Comparison of ENCODE assay signal across 16 cellular contexts in genomic region chr21:15870819-15871218, GRCh38.
A peak's percentile ranks its signal among the peaks of the same experiment; 100 is the strongest.
DNase-seq lines count a peak whose midpoint lies in the region; ATAC-seq and TF ChIP-seq lines count a peak whose summit lies in the region.
"Had no signal": no experiment of that assay in that cellular context is flagged by ENCODE, and none has a peak within 500 bp of the region (broad histone marks: within the 10 kb centered on the region; RNA-seq: fewer than 3 reads in every experiment).

No MANE protein-coding gene starts in this region.

- no peak overlapping the region for H3K9ac ChIP-seq in mammary epithelial cell (ENCODE audit: insufficient read depth, low read length)

- no peak overlapping the region for H3K27ac ChIP-seq in mammary epithelial cell (ENCODE audit: insufficient read depth, low read depth, low read length)
- H3K27ac ChIP-seq: RWPE1, sigmoid colon, suprapubic skin had no signal

- no peak overlapping the region for H2AFZ ChIP-seq in mammary epithelial cell (ENCODE audit: low read depth, low read length)

- no peaks in the 10 kb centered on the region for H3K27me3 ChIP-seq in mammary epithelial cell (ENCODE audit: insufficient read depth, low read length)
- H3K27me3 ChIP-seq: sigmoid colon, suprapubic skin had no signal

- TF ChIP-seq CTCF in activated CD8-positive, alpha-beta T cell treated with anti-CD3 and anti-CD28 coated beads for 36 hours (IDR thresholded peaks at IDR 0.05), result no peak
- no peak for TF ChIP-seq CTCF in mammary epithelial cell (conservative IDR thresholded peaks at IDR 0.05 in 1 of 2, IDR thresholded peaks at IDR 0.05 in 1 of 2; ENCODE audit: extremely low read depth in 1 of 2, insufficient read depth in 1 of 2, low read depth in 1 of 2, low read length in 2 of 2)

- H3K36me3 ChIP-seq in mammary epithelial cell (ENCODE audit: insufficient read depth, low read length), result peaks cover 17% of the 10 kb centered on the region

- DNase-seq in myocyte (ENCODE audit: low read depth), result peak; percentile 7
- no peak for DNase-seq in activated CD8-positive, alpha-beta T cell treated with anti-CD3 and anti-CD28 coated beads for 36 hours
- DNase-seq in mammary epithelial cell, result no peak
- no peak for DNase-seq in ecto neural progenitor cell (ENCODE audit: low spot score)
- DNase-seq: cortex of kidney, KG1, NCI-H1092, NCI-H2171, nucleus accumbens, sigmoid colon, T-helper 1 cell had no signal

- no peaks in the 10 kb centered on the region for H3K79me2 ChIP-seq in mammary epithelial cell (ENCODE audit: insufficient read depth, low read length)

- WGBS in mammary epithelial cell (ENCODE audit: low coverage, missing lambda C conversion rate), result 94% methylated on average over 4 of the region's 4 CpGs

- CTCF ChIA-PET in activated CD8-positive, alpha-beta T cell treated with anti-CD3 and anti-CD28 coated beads for 36 hours (lab: Charles Lee), result no interaction called here
- CTCF ChIA-PET in mammary epithelial cell (lab: Charles Lee; ENCODE audit: low non-redundant PET), result no interaction called here

- ATAC-seq in GM18907 (IDR thresholded peaks at IDR 0.05; ENCODE audit: unreplicated experiment), result peak; percentile 72
- peak; percentile 57 for ATAC-seq in GM21825 (IDR thresholded peaks at IDR 0.05; ENCODE audit: unreplicated experiment)
- ATAC-seq in HG03342 (IDR thresholded peaks at IDR 0.05; ENCODE audit: unreplicated experiment), result peak; percentile 62
- ATAC-seq in activated CD8-positive, alpha-beta T cell treated with anti-CD3 and anti-CD28 coated beads for 36 hours, result no peak

- no peaks in the 10 kb centered on the region for H3K9me3 Mint-ChIP-seq in activated CD8-positive, alpha-beta T cell treated with anti-CD3 and anti-CD28 coated beads for 36 hours

- no peak overlapping the region for H3K4me2 ChIP-seq in mammary epithelial cell (ENCODE audit: insufficient read depth, low read depth, low read length)

- no TSS peak for BruUV-seq in mammary epithelial cell (replicated peaks; lab: Mats Ljungman, UMichigan)

- H3K4me1 Mint-ChIP-seq in activated CD8-positive, alpha-beta T cell treated with anti-CD3 and anti-CD28 coated beads for 36 hours (ENCODE audit: low read depth), result no peaks in the 10 kb centered on the region

- H3K4me3 ChIP-seq in mammary epithelial cell (replicated peaks in 1 of 3; ENCODE audit: insufficient read depth in 1 of 3, low read depth in 2 of 3, low read length in 3 of 3), result no peak overlapping the region
- H3K4me3 ChIP-seq: sigmoid colon, suprapubic skin had no signal

- intact Hi-C loops in activated CD8-positive, alpha-beta T cell treated with anti-CD3 and anti-CD28 coated beads for 36 hours (cut with micrococcal nuclease), result no loop called here
- intact Hi-C loops in mammary epithelial cell (cut with micrococcal nuclease), result no loop called here

- no peaks in the 10 kb centered on the region for H3K4me1 ChIP-seq in mammary epithelial cell (ENCODE audit: insufficient read depth, low read length)
- H3K4me1 ChIP-seq: sigmoid colon, suprapubic skin had no signal

- peaks cover 33% of the 10 kb centered on the region for H3K36me3 Mint-ChIP-seq in activated CD8-positive, alpha-beta T cell treated with anti-CD3 and anti-CD28 coated beads for 36 hours (ENCODE audit: low read depth)

- dilution Hi-C loops in mammary epithelial cell (cut with HindIII; ENCODE audit: low sequenced_read_pairs), result no loop called here

- H3K27ac Mint-ChIP-seq in activated CD8-positive, alpha-beta T cell treated with anti-CD3 and anti-CD28 coated beads for 36 hours, result no peak overlapping the region

- in situ Hi-C loops in mammary epithelial cell (cut with MboI; ENCODE audit: low sequenced_read_pairs in 2 of 2), result no loop called here

- H3K4me3 Mint-ChIP-seq in activated CD8-positive, alpha-beta T cell treated with anti-CD3 and anti-CD28 coated beads for 36 hours, result no peak overlapping the region

- no peaks in the 10 kb centered on the region for H3K9me3 ChIP-seq in mammary epithelial cell (replicated peaks; ENCODE audit: insufficient read depth, low read length)
- H3K9me3 ChIP-seq: sigmoid colon, suprapubic skin had no signal

- POLR2A ChIA-PET in activated CD8-positive, alpha-beta T cell treated with anti-CD3 and anti-CD28 coated beads for 36 hours (lab: Charles Lee), result no interaction called here

- H3K27me3 Mint-ChIP-seq in activated CD8-positive, alpha-beta T cell treated with anti-CD3 and anti-CD28 coated beads for 36 hours, result no peaks in the 10 kb centered on the region

- no peaks in the 10 kb centered on the region for H4K20me1 ChIP-seq in mammary epithelial cell (ENCODE audit: insufficient read depth, low read length)
